ENCODE assay signal across 6 cellular contexts in the genomic region with DNA sequence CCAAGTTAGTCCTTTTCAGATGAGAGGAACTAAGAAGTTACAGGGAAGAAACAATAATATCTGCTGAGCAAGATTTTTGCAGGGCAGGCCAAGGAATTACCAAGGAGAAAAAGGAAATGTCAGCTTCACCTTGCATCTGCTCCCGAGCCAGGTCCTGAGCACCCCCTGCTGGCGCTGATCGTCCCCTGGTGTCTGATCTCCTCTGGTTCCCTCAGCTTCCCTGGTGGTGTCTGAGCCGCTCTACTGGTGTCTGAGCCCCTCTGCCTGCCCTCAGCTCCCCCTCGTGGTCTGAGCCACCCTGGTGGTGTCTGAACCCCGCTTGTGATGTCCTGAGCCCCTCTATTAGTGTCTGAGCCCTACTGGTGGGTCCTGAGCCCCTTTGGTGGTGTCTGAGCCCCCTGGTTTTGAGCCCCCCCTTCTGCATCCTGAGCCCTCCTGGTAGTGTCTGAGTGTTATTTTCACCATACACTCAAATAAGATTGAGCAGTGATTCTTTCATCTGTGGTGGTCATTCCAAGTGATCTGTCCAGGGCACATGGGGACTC.
DNase-seq lines count a peak whose midpoint lies in the region; ATAC-seq and TF ChIP-seq lines count a peak whose summit lies in the region.
"Not testable (repeated sequence)": the region's sequence is repeated elsewhere in the genome, so short reads cannot be mapped to it uniquely, and the experiment has no call there.

No MANE protein-coding gene starts in this region.

- H3K27ac Mint-ChIP-seq in stimulated activated effector memory CD8-positive, alpha-beta T cell treated with anti-CD3 and anti-CD28 coated beads, Interleukin-12 subunit alpha, Interleukin-12 subunit beta, amount 100 ng/mL, for 72 hours, result not testable (repeated sequence)

- not testable (repeated sequence) for H4K20me1 ChIP-seq in DND-41 (ENCODE audit: insufficient read depth, low read length)

- H3K9me3 ChIP-seq in DND-41 (ENCODE audit: insufficient read depth, low read length, severe bottlenecking); upper lobe of right lung: not testable (repeated sequence)

- not testable (repeated sequence) for H2AFZ ChIP-seq in DND-41 (ENCODE audit: low read depth, low read length)

- H3K9me3 Mint-ChIP-seq in stimulated activated effector memory CD8-positive, alpha-beta T cell treated with anti-CD3 and anti-CD28 coated beads, Interleukin-12 subunit alpha, Interleukin-12 subunit beta, amount 100 ng/mL, for 72 hours, result not testable (repeated sequence)

- ATAC-seq in DND-41 (ENCODE audit: insufficient read depth, low read depth) (peak; percentile 64; the same call in 2 of the 3 replicates), upper lobe of right lung (peak; percentile 54)
- ATAC-seq in Right ventricle myocardium inferior, result not testable (repeated sequence)
- ATAC-seq in stimulated activated effector memory CD8-positive, alpha-beta T cell treated with anti-CD3 and anti-CD28 coated beads, Interleukin-12 subunit alpha, Interleukin-12 subunit beta, amount 100 ng/mL, for 72 hours, result peak; percentile 34

- TF ChIP-seq CTCF in DND-41 (IDR thresholded peaks at IDR 0.05; ENCODE audit: borderline replicate concordance, extremely low read depth, low read length, poor library complexity, severe bottlenecking), result peak; percentile 19
- TF ChIP-seq CTCF in upper lobe of right lung (IDR thresholded peaks at IDR 0.05), result not testable (repeated sequence)

- H3K9ac ChIP-seq in DND-41 (ENCODE audit: low read depth, low read length), result not testable (repeated sequence)

- not testable (repeated sequence) for H3K4me3 Mint-ChIP-seq in stimulated activated effector memory CD8-positive, alpha-beta T cell treated with anti-CD3 and anti-CD28 coated beads, Interleukin-12 subunit alpha, Interleukin-12 subunit beta, amount 100 ng/mL, for 72 hours

- H3K36me3 Mint-ChIP-seq in stimulated activated effector memory CD8-positive, alpha-beta T cell treated with anti-CD3 and anti-CD28 coated beads, Interleukin-12 subunit alpha, Interleukin-12 subunit beta, amount 100 ng/mL, for 72 hours, result not testable (repeated sequence)

- not testable (repeated sequence) for H3K79me2 ChIP-seq in DND-41 (ENCODE audit: insufficient read depth, low read length)

- H3K27me3 ChIP-seq in DND-41 (ENCODE audit: insufficient read depth, low read length, poor library complexity); upper lobe of right lung: not testable (repeated sequence)

- DNase-seq in DND-41 (peak; percentile 21), NAMALWA (ENCODE audit: low spot score) (peak; percentile 20), Right ventricle myocardium inferior (ENCODE audit: missing footprints) (peak; percentile 11), mesenteric fat pad (ENCODE audit: low spot score) (peak; percentile 41)
- not testable (repeated sequence) for DNase-seq in stimulated activated effector memory CD8-positive, alpha-beta T cell treated with anti-CD3 and anti-CD28 coated beads, Interleukin-12 subunit alpha, Interleukin-12 subunit beta, amount 100 ng/mL, for 72 hours (ENCODE audit: low spot score in 2 of 2); upper lobe of right lung

- H3K4me1 Mint-ChIP-seq in stimulated activated effector memory CD8-positive, alpha-beta T cell treated with anti-CD3 and anti-CD28 coated beads, Interleukin-12 subunit alpha, Interleukin-12 subunit beta, amount 100 ng/mL, for 72 hours, result not testable (repeated sequence)

- not testable (repeated sequence) for H3K27ac ChIP-seq in DND-41 (ENCODE audit: low read length); upper lobe of right lung

- not testable (repeated sequence) for H3K36me3 ChIP-seq in DND-41 (ENCODE audit: insufficient read depth, low read length); upper lobe of right lung

- intact Hi-C loops in Right ventricle myocardium inferior (cut with DNase I); upper lobe of right lung (cut with DNase I): not testable (repeated sequence)

- not testable (repeated sequence) for H3K4me3 ChIP-seq in DND-41 (ENCODE audit: low read depth in 1 of 2, low read length in 2 of 2); upper lobe of right lung

- not testable (repeated sequence) for H3K4me2 ChIP-seq in DND-41 (ENCODE audit: insufficient read depth, low read length)

- H3K4me1 ChIP-seq in DND-41 (ENCODE audit: insufficient read depth, low read length); upper lobe of right lung: not testable (repeated sequence)
